In genomic region chr6:48977573-48977972, GRCh38 we compare ENCODE assay signal across 27 cellular contexts.
"Had no signal": no experiment of that assay in that cellular context is flagged by ENCODE, and none has a peak within 500 bp of the region (broad histone marks: within the 10 kb centered on the region; RNA-seq: fewer than 3 reads in every experiment).

No MANE protein-coding gene starts in this region.

- DNase-seq: activated CD4-positive, alpha-beta memory T cell treated with anti-CD3 and anti-CD28 coated beads for 36 hours; activated CD4-positive, alpha-beta T cell treated with anti-CD3 and anti-CD28 coated beads for 36 hours; activated CD4-positive, alpha-beta T cell treated with anti-CD3 and anti-CD28 coated beads, Interleukin-2, amount 10 ng/mL, durations not matched to agents 24 days and 14 days; activated CD4-positive, CD25-positive, alpha-beta regulatory T cell; activated CD4-positive, CD25-positive, alpha-beta regulatory T cell treated with anti-CD3 and anti-CD28 coated beads, Interleukin-2, amount 50 U/mL, for 72 hours; activated CD8-positive, alpha-beta memory T cell treated with anti-CD3 and anti-CD28 coated beads, Interleukin-2, amount 10 ng/mL, durations not matched to agents 7 days and 5 days; activated CD8-positive, alpha-beta memory T cell treated with anti-CD3 and anti-CD28 coated beads, Interleukin-2, amount 50 U/mL, for 4 hours; activated CD8-positive, alpha-beta T cell treated with anti-CD3 and anti-CD28 coated beads, Interleukin-2, amount 10 ng/mL, durations not matched to agents 7 days and 5 days; activated gamma-delta T cell; activated naive CD4-positive, alpha-beta T cell; activated naive CD4-positive, alpha-beta T cell treated with anti-CD3 and anti-CD28 coated beads, Interleukin-2, amount 10 ng/mL, durations not matched to agents 7 days and 5 days; activated naive CD8-positive, alpha-beta T cell treated with anti-CD3 and anti-CD28 coated beads, Interleukin-2, amount 10 ng/mL, durations not matched to agents 7 days and 5 days; activated T-cell treated with anti-CD3 and anti-CD28 coated beads, Interleukin-2, amount 50 U/mL, for 1 hour; activated T-cell treated with anti-CD3 and anti-CD28 coated beads, Interleukin-2, amount 50 U/mL, for 48 hours; central memory CD4-positive, alpha-beta T cell; cerebellar nuclear complex; colonic mucosa; effector CD8-positive, alpha-beta T cell; foreskin melanocyte; heart right ventricle; T-helper 2 cell had no signal

- H3K27me3 ChIP-seq: ascending aorta, breast epithelium, cardiac muscle cell, colonic mucosa, gastroesophageal sphincter, heart right ventricle had no signal

- H3K4me3 ChIP-seq: ascending aorta, breast epithelium, cardiac muscle cell, colonic mucosa, gastroesophageal sphincter, heart right ventricle had no signal

- H3K27ac ChIP-seq: ascending aorta, breast epithelium, cardiac muscle cell, colonic mucosa, gastroesophageal sphincter, heart right ventricle had no signal

- H3K36me3 ChIP-seq: ascending aorta, breast epithelium, cardiac muscle cell, colonic mucosa, gastroesophageal sphincter, heart right ventricle had no signal

- H3K4me1 ChIP-seq: ascending aorta, breast epithelium, colonic mucosa, gastroesophageal sphincter, heart right ventricle had no signal

- ATAC-seq: activated CD4-positive, alpha-beta T cell treated with anti-CD3 and anti-CD28 coated beads for 36 hours; activated CD8-positive, alpha-beta memory T cell treated with anti-CD3 and anti-CD28 coated beads, Interleukin-2, amount 10 ng/mL, durations not matched to agents 7 days and 5 days; activated CD8-positive, alpha-beta T cell treated with anti-CD3 and anti-CD28 coated beads, Interleukin-2, amount 10 ng/mL, durations not matched to agents 7 days and 5 days; activated naive CD4-positive, alpha-beta T cell treated with anti-CD3 and anti-CD28 coated beads, Interleukin-2, amount 50 U/mL, for 72 hours; esophagus mucosa; gastroesophageal sphincter; heart right ventricle had no signal

- H3K9me3 ChIP-seq: ascending aorta, colonic mucosa, gastroesophageal sphincter, heart right ventricle had no signal
